In the genomic region with DNA sequence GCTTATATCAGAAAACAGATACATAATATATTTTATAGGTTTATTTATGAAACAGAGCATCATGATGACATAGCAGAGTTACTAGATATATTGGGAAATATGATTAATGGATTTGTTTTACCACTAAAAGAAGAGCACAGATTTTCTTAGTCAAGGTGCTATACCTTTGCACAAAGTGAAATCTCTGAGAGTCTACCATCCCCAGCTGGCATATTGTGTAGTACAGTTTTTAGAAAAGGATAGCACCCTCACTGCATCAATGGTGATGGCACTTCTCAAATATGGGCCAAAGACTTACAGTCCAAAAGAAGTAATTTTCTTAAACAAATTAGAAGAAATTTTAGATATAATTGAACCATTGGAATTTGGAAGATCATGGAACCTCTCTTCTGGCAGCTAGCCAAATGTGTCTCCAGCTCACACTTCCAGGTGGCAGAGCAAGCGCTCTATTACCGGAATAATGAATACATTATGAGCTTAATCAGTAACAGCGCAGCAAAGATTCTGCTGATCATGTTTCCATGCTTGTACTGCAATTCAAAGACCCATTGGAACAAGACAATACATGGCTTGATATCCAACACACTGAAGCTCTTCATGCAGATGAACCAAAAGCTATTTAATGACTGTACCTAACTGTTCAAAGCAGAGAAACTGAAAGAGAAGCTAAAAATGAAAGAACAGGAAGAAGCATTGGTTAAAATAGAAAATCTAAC, we compare ENCODE assay signal across 9 cellular contexts. TPM values are rescaled to one million over a fixed set of nuclear protein-coding genes. Genes with fewer than 3 reads are reported as not detected.
DNase-seq lines count a peak whose midpoint lies in the region; ATAC-seq and TF ChIP-seq lines count a peak whose summit lies in the region.
"Had no signal": no experiment of that assay in that cellular context is flagged by ENCODE, and none has a peak within 500 bp of the region (broad histone marks: within the 10 kb centered on the region; RNA-seq: fewer than 3 reads in every experiment).

No MANE protein-coding gene starts in this region.

- H3K4me3 Mint-ChIP-seq in T-cell: no peak overlapping the region

- no peak overlapping the region for H3K27ac Mint-ChIP-seq in T-cell

- H3K4me3 ChIP-seq in GM12864 (ENCODE audit: low read depth, low read length): no peak overlapping the region

- ATAC-seq in GM19023 (IDR thresholded peaks at IDR 0.05; ENCODE audit: unreplicated experiment) (peak; percentile 78), HG02759 (IDR thresholded peaks at IDR 0.05; ENCODE audit: unreplicated experiment) (peak; percentile 74), HG03571 (IDR thresholded peaks at IDR 0.05; ENCODE audit: unreplicated experiment) (peak; percentile 74), T-cell (replicated peaks in 1 of 4) (no peak), left colon (no peak)

- POLR2A ChIA-PET in T-cell (lab: Charles Lee): interaction anchor here in 1 of 2 donors (0.5 kb wide), 1 partner anchor 56 kb away, joined by 5 read pairs; no protein-coding TSS in a partner anchor

- CTCF ChIA-PET in T-cell (lab: Charles Lee): interaction anchor here (0.5 to 1.1 kb wide), 5 partner anchors 8 to 735 kb away, joined by 3 to 9 read pairs (median 3); a partner anchor contains a TSS

- peaks cover 0 to 5% (median 4%) of the 10 kb centered on the region in 3 donors for H3K9me3 Mint-ChIP-seq in T-cell

- H3K36me3 Mint-ChIP-seq in T-cell: no peaks in the 10 kb centered on the region

- peak; percentile 57 for DNase-seq in GM12864 (ENCODE audit: low read depth)
- DNase-seq in T-cell: no peak
- DNase-seq in left colon: no peak
- no peak for DNase-seq in hepatic stellate cell (ENCODE audit: low spot score)
- DNase-seq in EL: no peak
- DNase-seq: NCI-H2029 had no signal

- intact Hi-C loops in left colon (cut with DNase I, micrococcal nuclease): no loop called here

- H3K4me1 Mint-ChIP-seq in T-cell: peaks cover 3 to 6% (median 4%) of the 10 kb centered on the region in 3 donors

- peaks cover 0 to 5% of the 10 kb centered on the region in 2 donors for H3K27me3 Mint-ChIP-seq in T-cell

- TF ChIP-seq CTCF in GM12864 (IDR thresholded peaks at IDR 0.05; ENCODE audit: low read depth, low read length, missing control alignments): no peak

RNA-seq across cellular contexts. Expression of a gene that starts 21.9 kb away (rescaled TPM):
- total RNA-seq in T-cell: 10 to 100 TPM; 21.1 to 40.8 (median 28.9) TPM
- 10 to 100 TPM; 39.2 to 41.5 TPM for total RNA-seq in left colon

RNA-seq across cellular contexts. Expression of a gene that starts 52.5 kb away (rescaled TPM):
- total RNA-seq in T-cell (under 1 TPM in 1 of 5 donors, not detected in 4; 0.20 TPM), left colon (not detected)

Comparison
In these comparisons a context has a peak if more than half of its experiments do, and no peak if none do; other contexts are left out.
1. ATAC-seq: peak in GM19023 (single experiment), HG02759 (single experiment) and HG03571 (single experiment); none in T-cell (0 of 4) and left colon (single experiment).